11 cellular contexts compared by ENCODE assay signal in genomic region chr19:5454743-5455142, GRCh38. TPM values are rescaled to one million over a fixed set of nuclear protein-coding genes. Genes with fewer than 3 reads are reported as not detected.
"Had no signal": no experiment of that assay in that cellular context is flagged by ENCODE, and none has a peak within 500 bp of the region (broad histone marks: within the 10 kb centered on the region; RNA-seq: fewer than 3 reads in every experiment).

No MANE protein-coding gene starts in this region.

- ATAC-seq: HepG2 had no signal

- H3K9ac ChIP-seq: GM23248 had no signal

- H2AFZ ChIP-seq: GM23248 had no signal

- H3K27ac ChIP-seq: GM23248, HL-60 had no signal

- FAIRE-seq: HepG2 had no signal

- H3K4me3 ChIP-seq: GM23248 had no signal

- DNase-seq: GM23248, GOT3, H9, HCEC 1CT, HFFc6, KG1 had no signal

RNA-seq across cellular contexts. Expression of gene ZNRF4, which starts 0.5 kb away (rescaled TPM):
- total RNA-seq: GM23248, H4, H9, HepG2, HFFc6, HT1080 had no signal
- polyA plus RNA-seq: GM23248, HepG2, IgD-negative memory B cell had no signal
